ENCODE assay signal across 18 cellular contexts in genomic region chr12:120939523-120939922, GRCh38. TPM values are rescaled to one million over a fixed set of nuclear protein-coding genes. Genes with fewer than 3 reads are reported as not detected.
A peak's percentile ranks its signal among the peaks of the same experiment; 100 is the strongest.
DNase-seq lines count a peak whose midpoint lies in the region; ATAC-seq and TF ChIP-seq lines count a peak whose summit lies in the region.
"Had no signal": no experiment of that assay in that cellular context is flagged by ENCODE, and none has a peak within 500 bp of the region (broad histone marks: within the 10 kb centered on the region; RNA-seq: fewer than 3 reads in every experiment).

No MANE protein-coding gene starts in this region.

- H3K79me2 ChIP-seq in hepatocyte: no peaks in the 10 kb centered on the region
- H3K79me2 ChIP-seq: parathyroid adenoma had no signal

- H3K4me1 ChIP-seq in right cardiac atrium (ENCODE audit: control insufficient read depth, insufficient read depth, low read length) (no peaks in the 10 kb centered on the region), hepatocyte (ENCODE audit: insufficient read depth) (no peaks in the 10 kb centered on the region)
- H3K4me1 ChIP-seq: parathyroid adenoma, SJSA1 had no signal

- no peak overlapping the region for H3K4me3 ChIP-seq in HL-60 (replicated peaks; ENCODE audit: insufficient read depth, low read length)
- no peak overlapping the region for H3K4me3 ChIP-seq in right cardiac atrium (ENCODE audit: low read length)
- H3K4me3 ChIP-seq in hepatocyte: no peak overlapping the region
- H3K4me3 ChIP-seq: MG63, SJSA1 had no signal

- no peaks in the 10 kb centered on the region for H3K36me3 ChIP-seq in hepatocyte (replicated peaks; ENCODE audit: insufficient read depth, low read depth)
- H3K36me3 ChIP-seq: MG63, SJSA1, WERI-Rb-1 had no signal

- H3K27ac ChIP-seq in HL-60 (replicated peaks) (no peak overlapping the region; the same call in 1 of the 2 replicates), right cardiac atrium (ENCODE audit: low read length) (no peak overlapping the region), hepatocyte (no peak overlapping the region)
- H3K27ac ChIP-seq: parathyroid adenoma, SJSA1, WERI-Rb-1 had no signal

- intact Hi-C loops in right cardiac atrium (cut with DNase I): no loop called here

- no peaks in the 10 kb centered on the region for H3K9me2 ChIP-seq in hepatocyte (replicated peaks; ENCODE audit: insufficient read depth)

- no peaks in the 10 kb centered on the region for H3K9me3 ChIP-seq in right cardiac atrium (ENCODE audit: control insufficient read depth, low read length)
- H3K9me3 ChIP-seq in hepatocyte (ENCODE audit: low read depth): no peaks in the 10 kb centered on the region
- H3K9me3 ChIP-seq: MG63, SJSA1 had no signal

- no peak overlapping the region for H2AFZ ChIP-seq in hepatocyte
- H2AFZ ChIP-seq: parathyroid adenoma had no signal

- H4K20me1 ChIP-seq in hepatocyte (ENCODE audit: insufficient read depth, poor library complexity, severe bottlenecking): no peaks in the 10 kb centered on the region

- no peak overlapping the region for H3K4me2 ChIP-seq in hepatocyte

- DNase-seq in HL-60 (ENCODE audit: low read depth in 1 of 2, low spot score in 1 of 2) (peak; percentile 58 to 88), SKM-1 treated with dmso at 0.1 percent for 144 hours (lab: John Stamatoyannopoulos, UW; ENCODE audit: unreplicated experiment) (peak; percentile 57), right cardiac atrium (peak; percentile 29 to 76 (median 65)), putamen (ENCODE audit: low spot score) (peak; percentile 42), hepatocyte (ENCODE audit: low spot score) (no peak)
- no peak for DNase-seq in stimulated activated CD4-positive, alpha-beta T cell treated with anti-CD3 and anti-CD28 coated beads, Interleukin-2, amount 100 ng/mL, for 24 hours
- DNase-seq: activated CD8-positive, alpha-beta memory T cell treated with anti-CD3 and anti-CD28 coated beads for 24 hours; DMS 273 treated with DMSO at 0.1 percent for 48 hours; MG63; NCI-H2171; stimulated activated CD4-positive, alpha-beta T cell treated with anti-CD3 and anti-CD28 coated beads, Interleukin-1b, Interleukin-23, amount 100 ng/mL, for 48 hours; WERI-Rb-1 had no signal

- peak in 1 of 2 donors; percentile 47 for ATAC-seq in right cardiac atrium
- no peak for ATAC-seq in GM18907 (IDR thresholded peaks at IDR 0.05; ENCODE audit: unreplicated experiment)
- ATAC-seq in HG02798 (IDR thresholded peaks at IDR 0.05; ENCODE audit: poor library complexity, unreplicated experiment): no peak

- TF ChIP-seq CTCF in HL-60 (IDR thresholded peaks at IDR 0.05; ENCODE audit: insufficient read depth, low read length) (no peak), hepatocyte (IDR thresholded peaks at IDR 0.05; ENCODE audit: poor library complexity) (no peak)

- no peaks in the 10 kb centered on the region for H3K27me3 ChIP-seq in HL-60 (ENCODE audit: insufficient read depth, poor library complexity, severe bottlenecking)
- H3K27me3 ChIP-seq in right cardiac atrium (ENCODE audit: control insufficient read depth, insufficient read depth): no peaks in the 10 kb centered on the region
- H3K27me3 ChIP-seq in hepatocyte: no peaks in the 10 kb centered on the region
- H3K27me3 ChIP-seq: MG63, SJSA1 had no signal

- WGBS in right cardiac atrium: 36% methylated on average over 3 of the region's 3 CpGs
- WGBS in hepatocyte (ENCODE audit: low lambda C conversion rate, missing lambda C conversion rate): 59% methylated on average over 3 of the region's 3 CpGs

RNA-seq across cellular contexts. Expression of gene SPPL3, which starts 35.4 kb away (rescaled TPM):
- total RNA-seq in right cardiac atrium: 10 to 100 TPM; 30.9 to 32.4 (median 31.7) TPM
- 10.9 TPM for polyA plus RNA-seq in right cardiac atrium
- total RNA-seq in hepatocyte: 20.0 and 28.9 TPM in 2 replicates
- 67.3 and 67.5 TPM in 2 replicates for polyA plus RNA-seq in hepatocyte

RNA-seq across cellular contexts. Expression of gene HNF1A, which starts 38.8 kb away (rescaled TPM):
- total RNA-seq in right cardiac atrium (not detected), hepatocyte (13.2 and 16.7 TPM in 2 replicates)
- polyA plus RNA-seq in right cardiac atrium (0.05 TPM), hepatocyte (17.0 and 23.9 TPM in 2 replicates)
- total RNA-seq: activated T-helper 2 cell treated with anti-CD3 and anti-CD28 coated beads, Interferon-gamma antibody, Interleukin-2, Interleukin-4, amounts not matched to agents 10 μg/mL and 5 μg/mL and 100 μg/mL, durations not matched to agents 14 hours and 24 hours and 36 hours; SJSA1 had no signal
- polyA plus RNA-seq: keratinocyte had no signal

Comparison
In these comparisons a context has a peak if more than half of its experiments do, and no peak if none do; other contexts are left out.
1. DNase-seq: peak in HL-60 (2 of 2), SKM-1 treated with dmso at 0.1 percent for 144 hours (single experiment), right cardiac atrium (3 of 3) and putamen (single experiment); none in hepatocyte (single experiment) and stimulated activated CD4-positive, alpha-beta T cell treated with anti-CD3 and anti-CD28 coated beads, Interleukin-2, amount 100 ng/mL, for 24 hours (0 of 2).
2. RNA of gene HNF1A, which starts 38.8 kb away (total RNA-seq): 13.2 to 16.7 TPM in hepatocyte; not detected in right cardiac atrium; every median in the first group is over 10 times any median in the second.